Comparison of ENCODE assay signal across 11 cellular contexts in genomic region chr1:22114083-22115012, GRCh38.
DNase-seq lines count a peak whose midpoint lies in the region; ATAC-seq and TF ChIP-seq lines count a peak whose summit lies in the region.
"Had no signal": no experiment of that assay in that cellular context is flagged by ENCODE, and none has a peak within 500 bp of the region (broad histone marks: within the 10 kb centered on the region; RNA-seq: fewer than 3 reads in every experiment).

No MANE protein-coding gene starts in this region.

- TF ChIP-seq CTCF in brain microvascular endothelial cell (IDR thresholded peaks at IDR 0.05; ENCODE audit: low read depth, low read length, missing control alignments), result no peak

- no peak overlapping the region for H3K4me3 Mint-ChIP-seq in stimulated activated memory B cell treated with anti-CD40 and anti-IgM and Interleukin-4, amounts not matched to agents 10 μg/mL and 1 μg/mL and 100 μg/mL, for 72 hours

- DNase-seq in NCI-H748 (lab: John Stamatoyannopoulos, UW; ENCODE audit: unreplicated experiment) (peak; percentile 4), NCI-H748 treated with DMSO at 0.1 percent for 48 hours (lab: John Stamatoyannopoulos, UW) (no peak), brain microvascular endothelial cell (peak; percentile 63), kidney glomerular epithelial cell (lab: John Stamatoyannopoulos, UW) (peak; percentile 58), NCI-H2081 (lab: John Stamatoyannopoulos, UW) (no peak), NCI-H2081 treated with DMSO at 0.1 percent for 48 hours (lab: John Stamatoyannopoulos, UW) (no peak), NCI-H2196 (lab: John Stamatoyannopoulos, UW; ENCODE audit: unreplicated experiment) (no peak)
- DNase-seq: 8988T; activated CD8-positive, alpha-beta memory T cell treated with anti-CD3 and anti-CD28 coated beads, Interleukin-2, amount 50 U/mL, for 48 hours had no signal

- H3K36me3 Mint-ChIP-seq in stimulated activated memory B cell treated with anti-CD40 and anti-IgM and Interleukin-4, amounts not matched to agents 10 μg/mL and 1 μg/mL and 100 μg/mL, for 72 hours, result peaks cover 46% of the 10 kb centered on the region

- no peaks in the 10 kb centered on the region for H3K27me3 Mint-ChIP-seq in stimulated activated memory B cell treated with anti-CD40 and anti-IgM and Interleukin-4, amounts not matched to agents 10 μg/mL and 1 μg/mL and 100 μg/mL, for 72 hours

- no peak for ATAC-seq in stimulated activated memory B cell treated with anti-CD40 and anti-IgM and Interleukin-4, amounts not matched to agents 10 μg/mL and 1 μg/mL and 100 μg/mL, for 72 hours
- ATAC-seq: HCT116 had no signal

- H3K27me3 ChIP-seq in brain microvascular endothelial cell (replicated peaks), result no peaks in the 10 kb centered on the region

- in situ Hi-C loops in brain microvascular endothelial cell (cut with HindIII; ENCODE audit: low pct_ligation_motif_present, low sequenced_read_pairs), result no loop called here

- H3K4me3 ChIP-seq in brain microvascular endothelial cell (ENCODE audit: low read depth, low read length), result no peak overlapping the region

- peak overlapping the region; percentile 28 for H3K27ac Mint-ChIP-seq in stimulated activated memory B cell treated with anti-CD40 and anti-IgM and Interleukin-4, amounts not matched to agents 10 μg/mL and 1 μg/mL and 100 μg/mL, for 72 hours

- peaks cover 77% of the 10 kb centered on the region for H3K4me1 Mint-ChIP-seq in stimulated activated memory B cell treated with anti-CD40 and anti-IgM and Interleukin-4, amounts not matched to agents 10 μg/mL and 1 μg/mL and 100 μg/mL, for 72 hours

- H3K27ac ChIP-seq in brain microvascular endothelial cell, result no peak overlapping the region

- H3K9me3 Mint-ChIP-seq in stimulated activated memory B cell treated with anti-CD40 and anti-IgM and Interleukin-4, amounts not matched to agents 10 μg/mL and 1 μg/mL and 100 μg/mL, for 72 hours, result no peaks in the 10 kb centered on the region

- peaks cover 14% of the 10 kb centered on the region for H3K36me3 ChIP-seq in brain microvascular endothelial cell (replicated peaks)

Comparison
In these comparisons a context has a peak if more than half of its experiments do, and no peak if none do; other contexts are left out.
1. DNase-seq: peak in NCI-H748 (single experiment), brain microvascular endothelial cell (single experiment) and kidney glomerular epithelial cell (single experiment); none in NCI-H748 treated with DMSO at 0.1 percent for 48 hours (single experiment), NCI-H2081 (0 of 2), NCI-H2081 treated with DMSO at 0.1 percent for 48 hours (single experiment) and NCI-H2196 (single experiment).